In genomic region chr5:118794281-118794680, GRCh38 we compare ENCODE assay signal across 8 cellular contexts.
"Had no signal": no experiment of that assay in that cellular context is flagged by ENCODE, and none has a peak within 500 bp of the region (broad histone marks: within the 10 kb centered on the region; RNA-seq: fewer than 3 reads in every experiment).

No MANE protein-coding gene starts in this region.

- H3K4me2 ChIP-seq: GM23338 had no signal

- H3K9me3 ChIP-seq: HAP-1 had no signal

- H3K27ac ChIP-seq: GM23248 had no signal

- H3K4me3 ChIP-seq: GM23248, GM23338, HAP-1 had no signal

- H3K4me1 ChIP-seq: HAP-1 had no signal

- H3K9ac ChIP-seq: GM23248 had no signal

- DNase-seq: GM23248, GOT3, H7, H9, HCEC 1CT, HFFc6 had no signal

- H2AFZ ChIP-seq: GM23248, GM23338 had no signal

- H3K36me3 ChIP-seq: HAP-1 had no signal
